In genomic region chr1:94962745-94963265, GRCh38 we compare ENCODE assay signal across 7 cellular contexts. TPM values are rescaled to one million over a fixed set of nuclear protein-coding genes. Genes with fewer than 3 reads are reported as not detected.
A peak's percentile ranks its signal among the peaks of the same experiment; 100 is the strongest.
DNase-seq lines count a peak whose midpoint lies in the region; ATAC-seq lines count a peak whose summit lies in the region.

No MANE protein-coding gene starts in this region.

- no peaks in the 10 kb centered on the region for H3K9me3 Mint-ChIP-seq in activated naive CD4-positive, alpha-beta T cell treated with anti-CD3 and anti-CD28 coated beads for 36 hours
- no peaks in the 10 kb centered on the region for H3K9me3 Mint-ChIP-seq in immature natural killer cell

- no peaks in the 10 kb centered on the region for H3K36me3 Mint-ChIP-seq in activated naive CD4-positive, alpha-beta T cell treated with anti-CD3 and anti-CD28 coated beads for 36 hours (ENCODE audit: low read depth)
- no peaks in the 10 kb centered on the region for H3K36me3 Mint-ChIP-seq in immature natural killer cell

- peaks cover 8% of the 10 kb centered on the region for H3K4me1 Mint-ChIP-seq in activated naive CD4-positive, alpha-beta T cell treated with anti-CD3 and anti-CD28 coated beads for 36 hours (ENCODE audit: low read depth)
- H3K4me1 Mint-ChIP-seq in immature natural killer cell, result peaks cover 12 to 19% of the 10 kb centered on the region in 2 donors

- DNase-seq in NAMALWA (ENCODE audit: low spot score) (peak; percentile 85), immature natural killer cell (peak; percentile 20 to 42 (median 38)), OCI-M2 (lab: John Stamatoyannopoulos, UW; ENCODE audit: unreplicated experiment) (no peak)
- DNase-seq in activated naive CD4-positive, alpha-beta T cell treated with anti-CD3 and anti-CD28 coated beads for 36 hours, result peak; percentile 48
- DNase-seq in stimulated activated CD4-positive, alpha-beta T cell treated with anti-CD3 and anti-CD28 coated beads, Interleukin-2, amount 100 ng/mL, for 4 hours (ENCODE audit: low read depth), result peak; percentile 6

- intact Hi-C loops in activated naive CD4-positive, alpha-beta T cell treated with anti-CD3 and anti-CD28 coated beads for 36 hours (cut with micrococcal nuclease), result loop anchor here (1.0 to 5.0 kb wide), 6 partner anchors 36 to 546 kb away; partner anchors contain the start of genes ABCD3, ALG14, CNN3 and RWDD3

- peak overlapping the region; percentile 84 for H3K27ac Mint-ChIP-seq in activated naive CD4-positive, alpha-beta T cell treated with anti-CD3 and anti-CD28 coated beads for 36 hours
- H3K27ac Mint-ChIP-seq in immature natural killer cell, result peak overlapping the region; percentile 72 to 99 (median 96)

- peak overlapping the region; percentile 84 for H3K4me3 Mint-ChIP-seq in activated naive CD4-positive, alpha-beta T cell treated with anti-CD3 and anti-CD28 coated beads for 36 hours
- H3K4me3 Mint-ChIP-seq in immature natural killer cell, result peak overlapping the region; percentile 90 to 99 (median 96)

- CTCF ChIA-PET in activated naive CD4-positive, alpha-beta T cell treated with anti-CD3 and anti-CD28 coated beads for 36 hours (lab: Charles Lee), result interaction anchor here (0.7 to 2.1 kb wide), 2 partner anchors 50 to 108 kb away, joined by 3 to 9 read pairs; no protein-coding TSS in a partner anchor

- H3K27me3 Mint-ChIP-seq in activated naive CD4-positive, alpha-beta T cell treated with anti-CD3 and anti-CD28 coated beads for 36 hours (ENCODE audit: low read depth), result no peaks in the 10 kb centered on the region
- H3K27me3 Mint-ChIP-seq in immature natural killer cell (ENCODE audit: low read depth in 3 of 3), result peaks cover 0 to 4% (median 2%) of the 10 kb centered on the region in 3 donors

- ATAC-seq in GM18517 (IDR thresholded peaks at IDR 0.05; ENCODE audit: unreplicated experiment) (peak; percentile 95), HG02623 (IDR thresholded peaks at IDR 0.05; ENCODE audit: unreplicated experiment) (peak; percentile 97)

RNA-seq across cellular contexts. Expression of gene CNN3, which starts 35.9 kb away (rescaled TPM):
- 10 to 100 TPM; 10.0 to 10.6 TPM for total RNA-seq in activated naive CD4-positive, alpha-beta T cell treated with anti-CD3 and anti-CD28 coated beads for 36 hours
- polyA plus RNA-seq in immature natural killer cell, result 1 to 10 TPM in 2 of 3 donors, under 1 TPM in 1; 0.83 to 8.0 (median 2.0) TPM
